In the genomic region with DNA sequence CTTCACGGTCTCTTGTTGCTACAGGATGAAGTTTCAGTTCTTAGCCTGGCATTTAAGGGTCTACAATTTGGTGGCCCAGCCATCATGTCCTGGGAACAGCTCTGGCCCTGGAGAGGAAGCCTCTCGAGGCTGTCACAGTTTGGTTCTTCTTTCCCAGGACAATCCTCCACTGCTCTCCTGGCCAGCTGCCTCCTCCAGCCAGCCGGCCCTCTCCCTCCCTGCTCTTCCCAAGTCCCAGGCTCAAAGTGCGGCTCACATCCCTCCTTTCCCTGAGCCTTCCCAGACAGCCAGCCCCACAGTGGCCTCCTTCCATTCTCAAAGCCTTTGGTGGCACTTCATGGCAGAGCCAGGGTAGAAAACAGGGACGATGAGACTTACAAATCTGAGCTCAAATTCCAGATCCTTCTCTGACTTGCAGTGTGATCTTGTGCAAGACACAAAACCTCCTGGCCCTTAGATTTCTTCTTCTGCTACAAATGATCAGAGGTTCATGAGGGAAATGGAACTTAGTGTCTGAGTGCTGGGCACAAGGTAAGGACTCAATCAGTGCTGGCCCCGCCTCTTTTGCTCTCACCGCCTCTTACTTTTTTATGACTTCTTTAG, we compare ENCODE assay signal across 10 cellular contexts.
A peak's percentile ranks its signal among the peaks of the same experiment; 100 is the strongest.
DNase-seq lines count a peak whose midpoint lies in the region; ATAC-seq and TF ChIP-seq lines count a peak whose summit lies in the region.
"Had no signal": no experiment of that assay in that cellular context is flagged by ENCODE, and none has a peak within 500 bp of the region (broad histone marks: within the 10 kb centered on the region; RNA-seq: fewer than 3 reads in every experiment).

No MANE protein-coding gene starts in this region.

- no peaks in the 10 kb centered on the region for H3K9me2 ChIP-seq in GM23248 (ENCODE audit: insufficient read depth)

- H3K27me3 ChIP-seq in GM23248 (replicated peaks; ENCODE audit: insufficient read depth) (no peaks in the 10 kb centered on the region), right cardiac atrium (ENCODE audit: control insufficient read depth, insufficient read depth) (no peaks in the 10 kb centered on the region), smooth muscle cell (ENCODE audit: low read depth) (no peaks in the 10 kb centered on the region)

- no peaks in the 10 kb centered on the region for H3K27me3 Mint-ChIP-seq in MCF 10A (ENCODE audit: insufficient read depth, unreplicated experiment)

- peak; percentile 22 to 30 for ATAC-seq in right cardiac atrium
- no peak for ATAC-seq in HG03139 (IDR thresholded peaks at IDR 0.05; ENCODE audit: unreplicated experiment)

- peaks cover 6% of the 10 kb centered on the region for H3K36me3 Mint-ChIP-seq in MCF 10A (ENCODE audit: insufficient read depth, unreplicated experiment)
- H3K36me3 Mint-ChIP-seq: activated naive CD4-positive, alpha-beta T cell treated with anti-CD3 and anti-CD28 coated beads, Interleukin-2, amount 50 U/mL, for 24 hours had no signal

- no peaks in the 10 kb centered on the region for H3K79me2 ChIP-seq in GM23248 (ENCODE audit: insufficient read depth)
- no peaks in the 10 kb centered on the region for H3K79me2 ChIP-seq in smooth muscle cell (ENCODE audit: low read depth)

- no peaks in the 10 kb centered on the region for H4K20me1 ChIP-seq in GM23248 (ENCODE audit: insufficient read depth)
- no peaks in the 10 kb centered on the region for H4K20me1 ChIP-seq in smooth muscle cell (ENCODE audit: low read depth)

- H3K36me3 ChIP-seq in GM23248 (ENCODE audit: low read depth), result no peaks in the 10 kb centered on the region
- H3K36me3 ChIP-seq in smooth muscle cell (ENCODE audit: low read depth), result no peaks in the 10 kb centered on the region

- in situ Hi-C loops in GM23248 (cut with MboI), result no loop called here

- peak overlapping the region; percentile 40 for H3K4me3 Mint-ChIP-seq in MCF 10A (ENCODE audit: unreplicated experiment)
- H3K4me3 Mint-ChIP-seq: activated naive CD4-positive, alpha-beta T cell treated with anti-CD3 and anti-CD28 coated beads, Interleukin-2, amount 50 U/mL, for 24 hours had no signal

- H3K9ac ChIP-seq in GM23248 (peak overlapping the region; percentile 94), smooth muscle cell (ENCODE audit: low read depth) (peak overlapping the region; percentile 94)

- peak overlapping the region; percentile 70 for H3K4me2 ChIP-seq in GM23248 (ENCODE audit: unreplicated experiment)
- peak overlapping the region; percentile 62 for H3K4me2 ChIP-seq in smooth muscle cell

- no peaks in the 10 kb centered on the region for H3K9me3 Mint-ChIP-seq in MCF 10A (ENCODE audit: unreplicated experiment)
- H3K9me3 Mint-ChIP-seq: activated naive CD4-positive, alpha-beta T cell treated with anti-CD3 and anti-CD28 coated beads, Interleukin-2, amount 50 U/mL, for 24 hours had no signal

- H3K27ac ChIP-seq in GM23248 (peak overlapping the region; percentile 99), right cardiac atrium (ENCODE audit: low read length) (peak overlapping the region; percentile 94), smooth muscle cell (ENCODE audit: low read depth) (peak overlapping the region; percentile 100)

- no peaks in the 10 kb centered on the region for H3K9me3 ChIP-seq in GM23248 (ENCODE audit: low read depth)
- no peaks in the 10 kb centered on the region for H3K9me3 ChIP-seq in right cardiac atrium (ENCODE audit: control insufficient read depth, low read length)
- H3K9me3 ChIP-seq in smooth muscle cell (replicated peaks; ENCODE audit: low read depth), result no peaks in the 10 kb centered on the region

- H3K27ac Mint-ChIP-seq in MCF 10A (ENCODE audit: low read depth, unreplicated experiment), result peak overlapping the region; percentile 97
- H3K27ac Mint-ChIP-seq: activated naive CD4-positive, alpha-beta T cell treated with anti-CD3 and anti-CD28 coated beads, Interleukin-2, amount 50 U/mL, for 24 hours had no signal

- peaks cover 31% of the 10 kb centered on the region for H3K4me1 ChIP-seq in GM23248 (ENCODE audit: insufficient read depth)
- no peaks in the 10 kb centered on the region for H3K4me1 ChIP-seq in right cardiac atrium (ENCODE audit: control insufficient read depth, insufficient read depth, low read length)
- H3K4me1 ChIP-seq in smooth muscle cell (ENCODE audit: low read depth), result peaks cover 8% of the 10 kb centered on the region

- BruUV-seq in MCF 10A (replicated peaks; lab: Mats Ljungman, UMichigan), result TSS peak; percentile 93

- H3K4me1 Mint-ChIP-seq in MCF 10A (ENCODE audit: insufficient read depth, unreplicated experiment), result peaks cover 30% of the 10 kb centered on the region
- H3K4me1 Mint-ChIP-seq: activated naive CD4-positive, alpha-beta T cell treated with anti-CD3 and anti-CD28 coated beads, Interleukin-2, amount 50 U/mL, for 24 hours had no signal

- CTCF ChIA-PET in MCF 10A (lab: Yijun Ruan, JAX), result interaction anchor here (0.7 to 0.9 kb wide), 3 partner anchors 10 to 578 kb away, joined by 3 to 4 read pairs (median 3); no protein-coding TSS in a partner anchor

- DNase-seq in GM23248 (peak; percentile 53), MCF 10A (ENCODE audit: unreplicated experiment) (no peak), right cardiac atrium (peak in 1 of 3 donors; percentile 65), smooth muscle cell (lab: John Stamatoyannopoulos, UW; ENCODE audit: unreplicated experiment) (no peak), activated gamma-delta T cell treated with Interleukin-2 at 50 U/mL for 16 hours (no peak), HK-2 (ENCODE audit: unreplicated experiment) (no peak), NCI-H1694 (lab: John Stamatoyannopoulos, UW) (no peak)
- DNase-seq: activated CD4-positive, alpha-beta T cell treated with anti-CD3 and anti-CD28 coated beads for 4 hours had no signal

- intact Hi-C loops in MCF 10A (cut with micrococcal nuclease) (loop anchor here (5.0 kb wide), 1 partner anchor 43 kb away; no protein-coding TSS in a partner anchor), right cardiac atrium (cut with DNase I) (no loop called here)

- WGBS in GM23248 (ENCODE audit: low coverage in 1 of 2, low lambda C conversion rate in 2 of 2, missing lambda C conversion rate in 2 of 2), 2 experiments, result 38 to 41% methylated on average over 7 of the region's 7 CpGs
- WGBS in right cardiac atrium, result 53% methylated on average over 7 of the region's 7 CpGs
- WGBS in smooth muscle cell (ENCODE audit: low lambda C conversion rate), result 54% methylated on average over 7 of the region's 7 CpGs

- H3F3A ChIP-seq in GM23248 (ENCODE audit: insufficient read depth) (peaks cover 37% of the 10 kb centered on the region), smooth muscle cell (ENCODE audit: low read depth) (peaks cover 27% of the 10 kb centered on the region)

- no peak for TF ChIP-seq CTCF in MCF 10A (IDR thresholded peaks at IDR 0.05; ENCODE audit: unreplicated experiment)
- TF ChIP-seq CTCF in smooth muscle cell (IDR thresholded peaks at IDR 0.05; ENCODE audit: borderline replicate concordance, insufficient read depth, poor library complexity, severe bottlenecking), result no peak

- H2AFZ ChIP-seq in GM23248, result peak overlapping the region; percentile 60
- peak overlapping the region; percentile 6 for H2AFZ ChIP-seq in smooth muscle cell (ENCODE audit: low read depth)

- POLR2A ChIA-PET in MCF 10A (lab: Yijun Ruan, JAX), result interaction anchor here (0.8 to 1.7 kb wide), 8 partner anchors 42 to 723 kb away, joined by 3 to 7 read pairs (median 4); no protein-coding TSS in a partner anchor

- peak overlapping the region; percentile 59 for H3K4me3 ChIP-seq in GM23248
- H3K4me3 ChIP-seq in right cardiac atrium (ENCODE audit: low read length), result no peak overlapping the region
- H3K4me3 ChIP-seq in smooth muscle cell, result no peak overlapping the region
